ENCODE assay signal across 16 cellular contexts in the genomic region with DNA sequence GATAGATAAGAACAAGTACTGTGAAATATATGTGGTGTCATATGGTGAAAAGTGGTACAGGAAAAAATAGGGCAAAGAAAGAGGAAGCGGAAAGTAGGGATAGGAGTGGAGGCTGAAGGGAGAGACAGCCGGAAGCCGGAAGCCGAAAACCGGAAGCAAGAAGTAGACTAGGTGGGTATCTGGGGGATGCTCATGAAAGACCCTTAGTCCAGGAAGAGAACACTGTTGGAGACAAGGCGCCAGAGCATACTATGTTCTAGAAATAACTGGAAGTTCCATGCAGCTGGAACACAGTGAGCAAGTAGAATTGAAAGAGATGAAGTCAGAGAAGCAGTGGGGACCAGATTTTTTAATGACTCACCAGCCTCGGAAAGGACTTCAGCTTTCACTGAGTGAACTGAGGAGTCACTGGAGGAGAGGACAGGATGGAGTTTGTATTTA. TPM values are rescaled to one million over a fixed set of nuclear protein-coding genes. Genes with fewer than 3 reads are reported as not detected.
DNase-seq lines count a peak whose midpoint lies in the region; ATAC-seq and TF ChIP-seq lines count a peak whose summit lies in the region.
"Had no signal": no experiment of that assay in that cellular context is flagged by ENCODE, and none has a peak within 500 bp of the region (broad histone marks: within the 10 kb centered on the region; RNA-seq: fewer than 3 reads in every experiment).

No MANE protein-coding gene starts in this region.

- peaks cover 8% of the 10 kb centered on the region for H3K36me3 Mint-ChIP-seq in activated CD4-positive, alpha-beta T cell treated with anti-CD3 and anti-CD28 coated beads, Interleukin-2, amount 10 ng/mL, durations not matched to agents 7 days and 5 days (ENCODE audit: low read depth)
- H3K36me3 Mint-ChIP-seq in T-helper 17 cell (ENCODE audit: low read depth) = peaks cover 6% of the 10 kb centered on the region
- peaks cover 4% of the 10 kb centered on the region for H3K36me3 Mint-ChIP-seq in activated CD4-positive, alpha-beta memory T cell treated with anti-CD3 and anti-CD28 coated beads, Interleukin-2, amount 10 ng/mL, durations not matched to agents 7 days and 5 days (ENCODE audit: low read depth)

- peak overlapping the region; percentile 16 for H3K27ac Mint-ChIP-seq in activated CD4-positive, alpha-beta T cell treated with anti-CD3 and anti-CD28 coated beads, Interleukin-2, amount 10 ng/mL, durations not matched to agents 7 days and 5 days
- H3K27ac Mint-ChIP-seq in T-helper 17 cell = no peak overlapping the region
- no peak overlapping the region for H3K27ac Mint-ChIP-seq in activated CD4-positive, alpha-beta memory T cell treated with anti-CD3 and anti-CD28 coated beads, Interleukin-2, amount 10 ng/mL, durations not matched to agents 7 days and 5 days
- H3K27ac Mint-ChIP-seq: activated T-helper 2 cell treated with anti-CD3 and anti-CD28 coated beads, Interferon-gamma antibody, Interleukin-2, Interleukin-4, amounts not matched to agents 10 μg/mL and 5 μg/mL and 100 μg/mL, durations not matched to agents 14 hours and 24 hours and 36 hours had no signal

- H3K9me3 Mint-ChIP-seq in activated CD4-positive, alpha-beta T cell treated with anti-CD3 and anti-CD28 coated beads, Interleukin-2, amount 10 ng/mL, durations not matched to agents 7 days and 5 days = peaks cover 3% of the 10 kb centered on the region
- peaks cover 3% of the 10 kb centered on the region for H3K9me3 Mint-ChIP-seq in activated CD4-positive, alpha-beta memory T cell treated with anti-CD3 and anti-CD28 coated beads, Interleukin-2, amount 10 ng/mL, durations not matched to agents 7 days and 5 days

- POLR2A ChIA-PET in activated CD4-positive, alpha-beta T cell treated with anti-CD3 and anti-CD28 coated beads, Interleukin-2, amount 10 ng/mL, durations not matched to agents 7 days and 5 days (lab: Charles Lee) = no interaction called here
- POLR2A ChIA-PET in activated CD4-positive, alpha-beta memory T cell treated with anti-CD3 and anti-CD28 coated beads, Interleukin-2, amount 10 ng/mL, durations not matched to agents 7 days and 5 days (lab: Charles Lee) = interaction anchor here (2.1 kb wide), 1 partner anchor 12 kb away, joined by 9 read pairs; no protein-coding TSS in a partner anchor

- intact Hi-C loops in Right ventricle myocardium inferior (cut with DNase I) = loop anchor here (10.0 kb wide), 1 partner anchor 137 kb away; no protein-coding TSS in a partner anchor

- TF ChIP-seq CTCF in fibroblast of mammary gland (conservative IDR thresholded peaks at IDR 0.05; ENCODE audit: control insufficient read depth, insufficient read depth, low read depth, low read length) = no peak

- H3K4me1 Mint-ChIP-seq in activated CD4-positive, alpha-beta T cell treated with anti-CD3 and anti-CD28 coated beads, Interleukin-2, amount 10 ng/mL, durations not matched to agents 7 days and 5 days = peaks cover 45% of the 10 kb centered on the region
- H3K4me1 Mint-ChIP-seq in T-helper 17 cell = peaks cover 46% of the 10 kb centered on the region
- H3K4me1 Mint-ChIP-seq in activated CD4-positive, alpha-beta memory T cell treated with anti-CD3 and anti-CD28 coated beads, Interleukin-2, amount 10 ng/mL, durations not matched to agents 7 days and 5 days = peaks cover 48% of the 10 kb centered on the region

- DNase-seq in activated CD4-positive, alpha-beta T cell treated with anti-CD3 and anti-CD28 coated beads, Interleukin-2, amount 10 ng/mL, durations not matched to agents 7 days and 5 days = no peak
- DNase-seq in activated CD4-positive, alpha-beta T cell treated with anti-CD3 and anti-CD28 coated beads, Interleukin-2, amount 50 U/mL, for 1 hour = no peak
- DNase-seq in T-helper 17 cell (no peak), fibroblast of mammary gland (ENCODE audit: low read depth) (peak; percentile 73), stromal cell of bone marrow (ENCODE audit: low read depth) (peak; percentile 47), Right ventricle myocardium inferior (ENCODE audit: missing footprints) (no peak)
- no peak for DNase-seq in activated CD4-positive, alpha-beta memory T cell treated with anti-CD3 and anti-CD28 coated beads, Interleukin-2, amount 10 ng/mL, durations not matched to agents 7 days and 5 days
- DNase-seq in activated CD4-positive, CD25-positive, alpha-beta regulatory T cell (lab: John Stamatoyannopoulos, UW) = no peak
- DNase-seq: activated CD4-positive, alpha-beta T cell treated with anti-CD3 and anti-CD28 coated beads for 1 hour; caudate nucleus; DMS79 treated with DMSO at 0.1 percent for 48 hours; esophagus squamous epithelium; NCI-H446 had no signal

- no peaks in the 10 kb centered on the region for H3K9me3 ChIP-seq in T-helper 17 cell (ENCODE audit: control insufficient read depth, low read length, poor library complexity, severe bottlenecking)
- H3K9me3 ChIP-seq: esophagus squamous epithelium had no signal

- CTCF ChIA-PET in activated CD4-positive, alpha-beta T cell treated with anti-CD3 and anti-CD28 coated beads, Interleukin-2, amount 10 ng/mL, durations not matched to agents 7 days and 5 days (lab: Charles Lee) = interaction anchor here (0.6 to 1.1 kb wide), 2 partner anchors 33 to 603 kb away, joined by 4 to 7 read pairs; no protein-coding TSS in a partner anchor
- CTCF ChIA-PET in activated CD4-positive, alpha-beta memory T cell treated with anti-CD3 and anti-CD28 coated beads, Interleukin-2, amount 10 ng/mL, durations not matched to agents 7 days and 5 days (lab: Charles Lee) = interaction anchor here (0.7 to 7.2 kb wide), 7 partner anchors 13 to 718 kb away, joined by 3 to 114 read pairs (median 4); a partner anchor contains a TSS

- H3K4me3 Mint-ChIP-seq in activated CD4-positive, alpha-beta T cell treated with anti-CD3 and anti-CD28 coated beads, Interleukin-2, amount 10 ng/mL, durations not matched to agents 7 days and 5 days = no peak overlapping the region
- peak overlapping the region; percentile 67 for H3K4me3 Mint-ChIP-seq in T-helper 17 cell
- H3K4me3 Mint-ChIP-seq in activated CD4-positive, alpha-beta memory T cell treated with anti-CD3 and anti-CD28 coated beads, Interleukin-2, amount 10 ng/mL, durations not matched to agents 7 days and 5 days = no peak overlapping the region
- H3K4me3 Mint-ChIP-seq: neural crest cell had no signal

- ATAC-seq in T-helper 17 cell (no peak), Right ventricle myocardium inferior (no peak)

- no peak overlapping the region for H3K4me3 ChIP-seq in fibroblast of mammary gland (ENCODE audit: control insufficient read depth, low read depth, low read length)
- H3K4me3 ChIP-seq: esophagus squamous epithelium had no signal

- H3K27me3 Mint-ChIP-seq in activated CD4-positive, alpha-beta T cell treated with anti-CD3 and anti-CD28 coated beads, Interleukin-2, amount 10 ng/mL, durations not matched to agents 7 days and 5 days = peaks cover 16% of the 10 kb centered on the region
- peaks cover 22% of the 10 kb centered on the region for H3K27me3 Mint-ChIP-seq in T-helper 17 cell
- H3K27me3 Mint-ChIP-seq in activated CD4-positive, alpha-beta memory T cell treated with anti-CD3 and anti-CD28 coated beads, Interleukin-2, amount 10 ng/mL, durations not matched to agents 7 days and 5 days = peaks cover 13% of the 10 kb centered on the region

RNA-seq across cellular contexts. Expression of a gene that starts 22.5 kb away (rescaled TPM):
- under 1 TPM; 0.15 to 0.20 TPM for total RNA-seq in activated CD4-positive, alpha-beta T cell treated with anti-CD3 and anti-CD28 coated beads, Interleukin-2, amount 10 ng/mL, durations not matched to agents 7 days and 5 days
- total RNA-seq in T-helper 17 cell = 1 to 10 TPM in 1 of 2 donors, under 1 TPM in 1; 0.72 to 4.1 TPM
- under 1 TPM; 0.93 to 0.95 TPM for total RNA-seq in activated CD4-positive, alpha-beta memory T cell treated with anti-CD3 and anti-CD28 coated beads, Interleukin-2, amount 10 ng/mL, durations not matched to agents 7 days and 5 days
- total RNA-seq in Right ventricle myocardium inferior = 9.3 TPM
- total RNA-seq: activated T-helper 2 cell treated with anti-CD3 and anti-CD28 coated beads, Interferon-gamma antibody, Interleukin-2, Interleukin-4, amounts not matched to agents 10 μg/mL and 5 μg/mL and 100 μg/mL, durations not matched to agents 14 hours and 24 hours and 36 hours; kidney epithelial cell; neural crest cell had no signal

Comparison
In these comparisons a context has a peak if more than half of its experiments do, and no peak if none do; other contexts are left out.
1. DNase-seq: peak in fibroblast of mammary gland (single experiment) and stromal cell of bone marrow (single experiment); none in activated CD4-positive, alpha-beta T cell treated with anti-CD3 and anti-CD28 coated beads, Interleukin-2, amount 10 ng/mL, durations not matched to agents 7 days and 5 days (single experiment), activated CD4-positive, alpha-beta T cell treated with anti-CD3 and anti-CD28 coated beads, Interleukin-2, amount 50 U/mL, for 1 hour (single experiment), T-helper 17 cell (0 of 3), activated CD4-positive, alpha-beta memory T cell treated with anti-CD3 and anti-CD28 coated beads, Interleukin-2, amount 10 ng/mL, durations not matched to agents 7 days and 5 days (single experiment), activated CD4-positive, CD25-positive, alpha-beta regulatory T cell (0 of 4) and Right ventricle myocardium inferior (single experiment).